Comparison of ENCODE assay signal across 8 cellular contexts in the genomic region with DNA sequence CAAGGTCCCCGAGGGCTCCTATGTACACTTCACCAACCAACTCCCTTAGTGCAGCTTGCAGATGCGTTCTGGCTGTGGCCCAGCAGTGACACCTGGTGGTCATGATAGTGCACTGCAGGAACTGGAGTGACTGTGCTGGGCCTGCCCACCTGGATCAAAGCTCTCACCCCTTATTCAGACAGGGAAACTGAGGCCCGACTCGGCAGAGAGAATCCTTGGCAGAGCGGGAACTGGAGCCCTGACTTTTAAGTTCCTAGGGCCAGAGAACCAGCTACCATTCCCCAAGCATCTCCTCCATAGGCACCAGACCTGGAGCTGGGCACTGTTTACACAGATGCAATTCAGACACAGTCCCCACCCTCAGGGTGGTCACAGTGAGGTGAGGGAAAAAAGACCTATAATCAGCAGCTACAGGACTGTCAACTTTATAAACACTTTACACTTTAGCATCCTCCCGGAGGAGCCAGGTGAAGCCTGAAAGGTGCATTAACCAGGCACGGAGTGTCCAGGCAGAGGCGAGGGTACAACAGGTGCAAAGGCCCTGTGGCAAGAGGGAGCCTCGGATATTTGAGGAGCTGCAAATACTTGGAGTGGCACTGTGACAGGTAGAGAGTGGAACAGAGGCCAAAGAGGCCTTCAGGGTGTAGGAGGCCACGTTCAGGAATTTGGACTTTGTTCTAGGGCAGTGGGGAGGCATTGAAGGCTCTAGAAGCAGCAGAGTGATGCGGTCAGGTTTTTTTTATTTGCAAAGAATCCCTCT. TPM values are rescaled to one million over a fixed set of nuclear protein-coding genes. Genes with fewer than 3 reads are reported as not detected.
DNase-seq lines count a peak whose midpoint lies in the region; ATAC-seq, FAIRE-seq and TF ChIP-seq lines count a peak whose summit lies in the region.

No MANE protein-coding gene starts in this region.

- H3K36me3 ChIP-seq in kidney (ENCODE audit: control insufficient read depth in 1 of 2, insufficient read depth in 2 of 2, low read length in 2 of 2), result no peaks in the 10 kb centered on the region

- H3K4me2 ChIP-seq in A549, result no peak overlapping the region

- TF ChIP-seq CTCF in A549 (IDR thresholded peaks at IDR 0.05) (peak; percentile 68), VCaP (conservative IDR thresholded peaks at IDR 0.05) (peak; percentile 97), kidney (IDR thresholded peaks at IDR 0.05; ENCODE audit: borderline replicate concordance, extremely low read depth, insufficient read depth) (peak; percentile 97)

- TF ChIP-seq EP300 in A549 (IDR thresholded peaks at IDR 0.05), result no peak

- intact Hi-C loops in kidney (cut with DNase I), result no loop called here

- no peaks in the 10 kb centered on the region for H3K4me1 ChIP-seq in A549
- H3K4me1 ChIP-seq in kidney (ENCODE audit: control insufficient read depth in 1 of 2, insufficient read depth in 1 of 2, low read depth in 1 of 2, low read length in 2 of 2), result peaks cover 0 to 2% of the 10 kb centered on the region in 2 donors

- POLR2A ChIA-PET in A549 (lab: Yijun Ruan, JAX), result interaction anchor here (0.5 kb wide), 1 partner anchor 10 kb away, joined by 3 read pairs; no protein-coding TSS in a partner anchor

- CTCF ChIA-PET in A549 (lab: Yijun Ruan, JAX), result interaction anchor here (0.6 to 2.7 kb wide), 51 partner anchors 10 to 1368 kb away, joined by 3 to 42 read pairs (median 4); partner anchors contain the start of genes EMID1 and RHBDD3

- no peak overlapping the region for H3K9ac ChIP-seq in kidney (ENCODE audit: low read length in 2 of 2)

- in situ Hi-C loops in T47D (cut with HindIII; ENCODE audit: low pct_unique_long_range_greater_than_20kb, low sequenced_read_pairs), result no loop called here

- 40% methylated on average over 7 of the region's 11 CpGs for WGBS in A549 (ENCODE audit: missing lambda C conversion rate)

- H3K4me3 ChIP-seq in A549, result no peak overlapping the region
- no peak overlapping the region for H3K4me3 ChIP-seq in kidney (ENCODE audit: low read length in 2 of 2)

- TF ChIP-seq RAD21 in A549 (conservative IDR thresholded peaks at IDR 0.05 in 1 of 2, IDR thresholded peaks at IDR 0.05 in 1 of 2), result peak; percentile 79 to 88

- peak; percentile 55 to 60 for DNase-seq in A549 (ENCODE audit: low read depth in 1 of 2, low spot score in 1 of 2)
- peak; percentile 10 to 62 (median 47) for DNase-seq in NCI-H1417 (lab: John Stamatoyannopoulos, UW)
- peak; percentile 47 to 71 for DNase-seq in T47D (ENCODE audit: low read depth in 1 of 2, low spot score in 1 of 2)
- DNase-seq in kidney, result peak; percentile 85
- DNase-seq in stimulated activated CD4-positive, alpha-beta T cell treated with anti-CD3 and anti-CD28 coated beads, Interleukin-2, amount 100 ng/mL, for 48 hours, result peak; percentile 66 to 71

- H3K9me3 ChIP-seq in A549 (peaks cover 14% of the 10 kb centered on the region), kidney (ENCODE audit: control insufficient read depth in 1 of 2, low read length in 2 of 2) (no peaks in the 10 kb centered on the region)

- FAIRE-seq in A549 (lab: Jason Lieb, UNC) (no peak), kidney (lab: Jason Lieb, UNC) (no peak)

- peak; percentile 91 to 98 for ATAC-seq in A549
- peak; percentile 64 for ATAC-seq in GM18907 (IDR thresholded peaks at IDR 0.05; ENCODE audit: unreplicated experiment)
- no peak for ATAC-seq in GM18498 (IDR thresholded peaks at IDR 0.05; ENCODE audit: unreplicated experiment)

- no peak for TF ChIP-seq POLR2A in A549 (IDR thresholded peaks at IDR 0.05; ENCODE audit: low read length)

- H3K27ac ChIP-seq in A549 (no peak overlapping the region), VCaP (no peak overlapping the region), kidney (ENCODE audit: low read depth in 2 of 2, low read length in 2 of 2) (no peak overlapping the region)

TF ChIP-seq in A549, 52 proteins besides CTCF, POLR2A, EP300 and RAD21:
- TF ChIP-seq SREBF2 (IDR thresholded peaks at IDR 0.05) (no peak), ELK1 (IDR thresholded peaks at IDR 0.05; ENCODE audit: low read depth, low read length) (no peak), NR3C1 (IDR thresholded peaks at IDR 0.05) (no peak), POLR2AphosphoS2 (conservative IDR thresholded peaks at IDR 0.05; ENCODE audit: low read length) (no peak), SMC3 (IDR thresholded peaks at IDR 0.05) (peak; percentile 75), MAFK (IDR thresholded peaks at IDR 0.05; ENCODE audit: partially characterized antibody) (no peak), CHD2 (IDR thresholded peaks at IDR 0.05; ENCODE audit: low read length, partially characterized antibody) (no peak), CBX8 (IDR thresholded peaks at IDR 0.05) (no peak), HDAC2 (IDR thresholded peaks at IDR 0.05) (no peak)

RNA-seq across cellular contexts. Expression of gene RHBDD3, which starts 22.0 kb away (rescaled TPM):
- polyA plus RNA-seq in A549 (2011; rRNA removed), result 10.2 and 14.2 TPM in 2 replicates
- 25.9 and 36.5 TPM in 2 replicates for polyA plus RNA-seq in A549 (2012; cell fraction: cytosol; rRNA removed)
- 65.7 and 89.0 TPM in 2 replicates for polyA plus RNA-seq in A549 (2012; cell fraction: nucleus; rRNA removed)
- 20.0 to 23.2 TPM (median 20.8 TPM) in 3 replicates for polyA plus RNA-seq in A549 (2017; fragmentation: RNase III; extraction: RNeasy Plus Mini Kit Qiagen cat#74134 plus additional on column Dnase treatment)
- 5.3 and 5.7 TPM in 2 replicates for polyA minus RNA-seq in A549 (2011; rRNA and poly(A)+ RNA removed)
- total RNA-seq in kidney, result 19.2 TPM
- polyA plus RNA-seq in kidney (ENCODE audit: insufficient read depth, low read depth, low replicate concordance), result 26.3 TPM

RNA-seq across cellular contexts. Expression of gene EWSR1, which starts 22.3 kb away (rescaled TPM):
- polyA plus RNA-seq in A549 (2011; rRNA removed), result 146 and 202 TPM in 2 replicates
- 174 and 243 TPM in 2 replicates for polyA plus RNA-seq in A549 (2012; cell fraction: cytosol; rRNA removed)
- 430 and 508 TPM in 2 replicates for polyA plus RNA-seq in A549 (2012; cell fraction: nucleus; rRNA removed)
- 266 to 281 TPM (median 272 TPM) in 3 replicates for polyA plus RNA-seq in A549 (2017; fragmentation: RNase III; extraction: RNeasy Plus Mini Kit Qiagen cat#74134 plus additional on column Dnase treatment)
- 233 and 303 TPM in 2 replicates for polyA minus RNA-seq in A549 (2011; rRNA and poly(A)+ RNA removed)
- 214 TPM for total RNA-seq in kidney
- 124 TPM for polyA plus RNA-seq in kidney (ENCODE audit: insufficient read depth, low read depth, low replicate concordance)

RNA-seq across cellular contexts. Expression of gene EMID1, which starts 40.1 kb away (rescaled TPM):
- polyA plus RNA-seq in A549 (2011; rRNA removed) (0.28 and 0.32 TPM in 2 replicates), A549 (2017; fragmentation: RNase III; extraction: RNeasy Plus Mini Kit Qiagen cat#74134 plus additional on column Dnase treatment) (0.28 to 0.53 TPM (median 0.35 TPM) in 3 replicates), kidney (ENCODE audit: insufficient read depth, low read depth, low replicate concordance) (25.5 TPM)
- polyA plus RNA-seq in A549 (2012; cell fraction: cytosol; rRNA removed), result 0.41 and 0.54 TPM in 2 replicates
- 0.56 and 0.77 TPM in 2 replicates for polyA plus RNA-seq in A549 (2012; cell fraction: nucleus; rRNA removed)
- 0.39 and 0.58 TPM in 2 replicates for polyA minus RNA-seq in A549 (2011; rRNA and poly(A)+ RNA removed)
- total RNA-seq in kidney, result 9.6 TPM

Comparison
In these comparisons a context has a peak if more than half of its experiments do, and no peak if none do; other contexts are left out.
1. RNA of gene EMID1, which starts 40.1 kb away (polyA plus RNA-seq): 25.5 TPM in kidney (single experiment); 0.28 to 0.77 TPM in A549; every median in the first group is over 10 times any median in the second.
2. Peak in every context shown above with its lines, with median percentiles within 50 percentile points of each other: DNase-seq and CTCF ChIP-seq.